Comparison of ENCODE assay signal across 1 cellular context in the genomic region with DNA sequence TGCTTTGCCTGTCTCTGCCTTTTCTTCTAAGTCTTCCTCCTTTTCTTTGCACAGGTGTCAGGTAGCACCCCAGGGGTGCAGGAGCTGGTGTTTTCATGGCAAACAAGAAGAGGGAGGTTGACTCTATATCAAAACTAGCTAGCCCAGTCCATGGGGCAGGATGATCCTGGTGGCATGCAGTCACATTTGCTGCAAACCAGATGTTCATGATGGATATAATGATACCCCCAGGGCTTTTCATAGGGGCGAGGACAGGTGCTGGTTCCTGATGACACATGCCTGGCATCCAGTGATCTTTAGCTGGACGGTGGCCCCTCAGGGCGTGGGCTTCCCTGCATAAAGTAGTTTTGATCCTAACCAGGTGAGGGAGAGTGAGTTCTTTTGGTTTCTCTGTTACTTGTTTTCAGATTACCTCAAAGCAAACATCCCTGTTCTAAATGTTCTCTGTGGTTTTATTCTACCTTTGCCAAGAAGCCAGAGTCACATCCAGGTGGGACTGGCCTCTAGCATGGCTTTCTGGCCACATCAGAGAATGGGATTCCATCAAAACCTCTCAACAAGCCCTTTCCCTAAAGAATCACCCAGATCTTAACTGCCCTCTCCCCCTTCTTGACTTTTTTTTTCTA.
TF ChIP-seq lines count a peak whose summit lies in the region.

No MANE protein-coding gene starts in this region.

TF ChIP-seq in WTC11, 78 proteins besides CTCF, POLR2A, EP300 and RAD21:
- TF ChIP-seq, protein P1, sequence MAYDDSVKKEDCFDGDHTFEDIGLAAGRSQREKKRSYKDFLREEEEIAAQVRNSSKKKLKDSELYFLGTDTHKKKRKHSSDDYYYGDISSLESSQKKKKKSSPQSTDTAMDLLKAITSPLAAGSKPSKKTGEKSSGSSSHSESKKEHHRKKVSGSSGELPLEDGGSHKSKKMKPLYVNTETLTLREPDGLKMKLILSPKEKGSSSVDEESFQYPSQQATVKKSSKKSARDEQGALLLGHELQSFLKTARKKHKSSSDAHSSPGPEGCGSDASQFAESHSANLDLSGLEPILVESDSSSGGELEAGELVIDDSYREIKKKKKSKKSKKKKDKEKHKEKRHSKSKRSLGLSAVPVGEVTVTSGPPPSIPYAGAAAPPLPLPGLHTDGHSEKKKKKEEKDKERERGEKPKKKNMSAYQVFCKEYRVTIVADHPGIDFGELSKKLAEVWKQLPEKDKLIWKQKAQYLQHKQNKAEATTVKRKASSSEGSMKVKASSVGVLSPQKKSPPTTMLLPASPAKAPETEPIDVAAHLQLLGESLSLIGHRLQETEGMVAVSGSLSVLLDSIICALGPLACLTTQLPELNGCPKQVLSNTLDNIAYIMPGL (CRISPR knock-in tag; IDR thresholded peaks at IDR 0.05) = no peak
- TF ChIP-seq RELA (CRISPR knock-in tag; IDR thresholded peaks at IDR 0.05; ENCODE audit: borderline replicate concordance) (no peak), MXD4 (CRISPR knock-in tag; IDR thresholded peaks at IDR 0.05; ENCODE audit: borderline replicate concordance) (no peak), MYBL2 (CRISPR knock-in tag; IDR thresholded peaks at IDR 0.05) (no peak), FOXP1 (CRISPR knock-in tag; IDR thresholded peaks at IDR 0.05; ENCODE audit: borderline replicate concordance) (no peak), SMAD4 (CRISPR knock-in tag; IDR thresholded peaks at IDR 0.05) (no peak), TEAD4 (CRISPR knock-in tag; IDR thresholded peaks at IDR 0.05) (no peak)
